Comparison of ENCODE assay signal across 12 cellular contexts in the genomic region with DNA sequence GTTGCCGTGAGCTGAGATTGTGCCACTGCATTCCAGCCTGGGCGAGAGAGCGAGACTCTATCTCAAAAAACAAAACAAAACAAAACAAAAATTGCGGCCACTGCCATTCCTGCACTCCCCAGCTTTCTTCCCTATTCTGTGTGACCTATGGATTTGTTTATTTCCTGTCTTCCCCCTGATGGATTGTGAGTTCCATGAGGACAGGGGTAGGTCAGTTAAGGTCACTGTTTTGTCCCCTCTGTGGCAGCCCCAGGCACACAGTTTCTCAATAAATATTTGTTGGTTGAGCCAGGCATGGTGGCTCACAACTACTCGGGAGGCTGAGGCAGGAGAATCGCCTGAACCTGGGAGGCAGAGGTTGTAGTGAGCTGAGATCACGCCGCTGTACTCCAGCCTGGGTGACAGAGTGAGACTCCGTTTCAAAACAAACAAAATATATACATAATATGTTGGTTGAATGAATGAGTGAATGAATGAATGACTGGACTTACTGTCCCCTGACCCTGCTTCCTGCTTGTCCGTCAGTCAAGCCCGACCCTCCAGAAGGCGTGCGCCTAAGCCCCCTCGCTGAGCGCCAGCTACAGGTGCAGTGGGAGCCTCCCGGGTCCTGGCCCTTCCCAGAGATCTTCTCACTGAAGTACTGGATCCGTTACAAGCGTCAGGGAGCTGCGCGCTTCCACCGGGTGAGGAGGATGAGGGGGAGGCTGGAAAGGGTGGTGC. TPM values are rescaled to one million over a fixed set of nuclear protein-coding genes. Genes with fewer than 3 reads are reported as not detected.
"Had no signal": no experiment of that assay in that cellular context is flagged by ENCODE, and none has a peak within 500 bp of the region (broad histone marks: within the 10 kb centered on the region; RNA-seq: fewer than 3 reads in every experiment).

No MANE protein-coding gene starts in this region.

- H3K4me3 Mint-ChIP-seq: activated CD4-positive, alpha-beta T cell treated with anti-CD3 and anti-CD28 coated beads, Interleukin-2, amount 10 ng/mL, durations not matched to agents 7 days and 5 days; neural crest cell; stimulated activated effector memory CD8-positive, alpha-beta T cell treated with anti-CD3 and anti-CD28 coated beads, Interleukin-12 subunit alpha, Interleukin-12 subunit beta, amount 100 ng/mL, for 72 hours had no signal

- H3K4me3 ChIP-seq: gastrocnemius medialis, pancreas had no signal

- H3K9me3 Mint-ChIP-seq: activated CD4-positive, alpha-beta T cell treated with anti-CD3 and anti-CD28 coated beads, Interleukin-2, amount 10 ng/mL, durations not matched to agents 7 days and 5 days; activated T-cell treated with anti-CD3 and anti-CD28 coated beads, Interleukin-2, amount 50 U/mL, for 72 hours; neural crest cell; stimulated activated effector memory CD8-positive, alpha-beta T cell treated with anti-CD3 and anti-CD28 coated beads, Interleukin-12 subunit alpha, Interleukin-12 subunit beta, amount 100 ng/mL, for 72 hours had no signal

- H3K36me3 ChIP-seq: gastrocnemius medialis, pancreas had no signal

- H3K27ac Mint-ChIP-seq: activated CD4-positive, alpha-beta T cell treated with anti-CD3 and anti-CD28 coated beads, Interleukin-2, amount 10 ng/mL, durations not matched to agents 7 days and 5 days; activated T-cell treated with anti-CD3 and anti-CD28 coated beads, Interleukin-2, amount 50 U/mL, for 72 hours had no signal

- H3K4me1 ChIP-seq: gastrocnemius medialis, pancreas had no signal

- H3K9me3 ChIP-seq: gastrocnemius medialis, pancreas had no signal

- H3K27me3 ChIP-seq: pancreas had no signal

- H3K27me3 Mint-ChIP-seq: activated CD4-positive, alpha-beta T cell treated with anti-CD3 and anti-CD28 coated beads, Interleukin-2, amount 10 ng/mL, durations not matched to agents 7 days and 5 days had no signal

- H3K27ac ChIP-seq: gastrocnemius medialis, pancreas had no signal

- ATAC-seq: activated T-cell treated with anti-CD3 and anti-CD28 coated beads, Interleukin-2, amount 50 U/mL, for 72 hours; gastrocnemius medialis had no signal

- DNase-seq: activated CD4-positive, alpha-beta T cell treated with anti-CD3 and anti-CD28 coated beads, Interleukin-2, amount 10 ng/mL, durations not matched to agents 7 days and 5 days; activated CD8-positive, alpha-beta memory T cell treated with anti-CD3 and anti-CD28 coated beads, Interleukin-2, amount 50 U/mL, for 48 hours; activated T-cell treated with anti-CD3 and anti-CD28 coated beads, Interleukin-2, amount 50 U/mL, for 72 hours; dermis blood vessel endothelial cell; gastrocnemius medialis; left colon; pancreas had no signal

RNA-seq across cellular contexts. Expression of a gene that starts 5.0 kb away (rescaled TPM):
- total RNA-seq: bronchial epithelial cell, neural crest cell had no signal

RNA-seq across cellular contexts. Expression of a gene that starts 44.8 kb away (rescaled TPM):
- total RNA-seq: activated CD4-positive, alpha-beta T cell treated with anti-CD3 and anti-CD28 coated beads, Interleukin-2, amount 10 ng/mL, durations not matched to agents 7 days and 5 days; activated T-cell treated with anti-CD3 and anti-CD28 coated beads, Interleukin-2, amount 50 U/mL, for 72 hours; bronchial epithelial cell; dermis blood vessel endothelial cell; lung microvascular endothelial cell; pancreas; renal cortical epithelial cell had no signal
- polyA plus RNA-seq: pancreas had no signal
